ENCODE assay signal across 2 cellular contexts in genomic region chr22:38859581-38860290, GRCh38.
TF ChIP-seq lines count a peak whose summit lies in the region.

No MANE protein-coding gene starts in this region.

TF ChIP-seq in HEK293, 187 proteins besides CTCF, POLR2A, EP300 and RAD21:
- TF ChIP-seq ZNF692 (tag by site-specific recombination; IDR thresholded peaks at IDR 0.05), result no peak
- 0 out of 2 replicates have a peak, but pooled peaks have one; percentile 19 for TF ChIP-seq ZBTB48 (tag by site-specific recombination; IDR thresholded peaks at IDR 0.05)
TF ChIP-seq in HEK293: peak in this region for 1.

TF ChIP-seq in H1, 55 proteins besides CTCF, POLR2A, EP300 and RAD21:
- TF ChIP-seq TEAD4 (IDR thresholded peaks at IDR 0.05; ENCODE audit: low read depth, low read length), result no peak
- no peak for TF ChIP-seq PHF8 (conservative IDR thresholded peaks at IDR 0.05; ENCODE audit: low read depth, low read length)
- TF ChIP-seq BCL11A (IDR thresholded peaks at IDR 0.05; ENCODE audit: low read depth in 2 of 2, low read length in 2 of 2), result no peak
- TF ChIP-seq SIRT6 (IDR thresholded peaks at IDR 0.05; ENCODE audit: low read length), result no peak
- TF ChIP-seq CTBP2 (IDR thresholded peaks at IDR 0.05; ENCODE audit: borderline replicate concordance, insufficient read depth, insufficient read length, low read length), result no peak
- no peak for TF ChIP-seq CHD1 (IDR thresholded peaks at IDR 0.05; ENCODE audit: low read depth, low read length)
- no peak for TF ChIP-seq ZNF274 (IDR thresholded peaks at IDR 0.05; ENCODE audit: borderline replicate concordance, extremely low read depth, low read length)
- no peak for TF ChIP-seq SP1 (IDR thresholded peaks at IDR 0.05; ENCODE audit: low read depth, low read length)
- TF ChIP-seq RFX5 (IDR thresholded peaks at IDR 0.05; ENCODE audit: borderline replicate concordance, low read depth, low read length), result no peak
- no peak for TF ChIP-seq ASH2L (IDR thresholded peaks at IDR 0.05; ENCODE audit: low read length)
- no peak for TF ChIP-seq NANOG (IDR thresholded peaks at IDR 0.05; ENCODE audit: insufficient read depth, low read depth, low read length, poor library complexity, severe bottlenecking)
- no peak for TF ChIP-seq KDM5A (IDR thresholded peaks at IDR 0.05; ENCODE audit: low read length)
- no peak for TF ChIP-seq KDM4A (IDR thresholded peaks at IDR 0.05; ENCODE audit: low read depth, low read length, severe bottlenecking)
